ENCODE assay signal across 11 cellular contexts in genomic region chr7:119905495-119905894, GRCh38.
"Had no signal": no experiment of that assay in that cellular context is flagged by ENCODE, and none has a peak within 500 bp of the region (broad histone marks: within the 10 kb centered on the region; RNA-seq: fewer than 3 reads in every experiment).

No MANE protein-coding gene starts in this region.

- H3K4me1 ChIP-seq: HAP-1 had no signal

- FAIRE-seq: H1, H54 had no signal

- ATAC-seq: GM23338, HCT116 had no signal

- H3K27ac ChIP-seq: GM23248 had no signal

- H3K9ac ChIP-seq: GM23248 had no signal

- H3K36me3 ChIP-seq: HAP-1 had no signal

- H2AFZ ChIP-seq: GM23248, GM23338 had no signal

- H3K4me3 Mint-ChIP-seq: GM23338, H9, HFFc6 had no signal

- H3K4me3 ChIP-seq: GM23248, GM23338, HAP-1 had no signal

- H3K4me2 ChIP-seq: GM23338 had no signal

- H3K27ac Mint-ChIP-seq: GM23338, H9, HFFc6 had no signal

- H3K9me3 Mint-ChIP-seq: GM23338, H9 had no signal

- DNase-seq: GM23248, GOT3, H7, H9, HCEC 1CT, HFFc6 had no signal

- H3K9me3 ChIP-seq: HAP-1 had no signal
